Comparison of ENCODE assay signal across 16 cellular contexts in the genomic region with DNA sequence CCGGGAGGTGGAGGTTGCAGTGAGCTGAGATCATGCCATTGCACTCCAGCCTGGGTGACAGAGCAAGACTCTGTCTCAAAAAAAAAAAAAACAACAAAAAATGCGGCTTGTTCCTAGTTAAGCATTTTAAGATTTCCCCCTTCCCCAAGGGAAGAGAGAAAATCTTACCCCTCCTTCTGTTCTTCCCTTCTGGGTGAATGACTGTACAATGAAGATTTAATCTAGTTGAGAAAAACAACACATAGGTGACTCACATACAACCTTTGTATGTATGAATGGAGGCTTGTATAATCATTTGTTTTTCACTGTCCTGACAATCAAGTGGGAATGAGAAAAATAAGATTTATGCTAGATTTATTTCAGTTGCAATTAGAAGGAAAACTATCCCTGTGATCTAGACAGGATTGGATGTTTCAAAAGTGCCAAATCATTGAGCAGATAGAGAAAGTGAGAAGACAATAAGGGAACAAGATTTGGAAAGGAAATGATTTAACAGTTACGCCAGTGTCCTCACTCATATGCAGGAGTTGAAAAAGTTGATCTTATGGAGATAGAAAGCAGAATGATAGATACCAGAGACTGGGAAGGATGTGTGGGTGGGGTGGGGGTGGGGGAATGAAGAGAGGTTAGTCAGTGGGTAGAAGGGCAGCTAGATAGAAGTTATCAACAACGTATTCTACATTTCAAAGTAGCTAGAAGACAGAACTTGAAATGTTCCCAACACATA. TPM values are rescaled to one million over a fixed set of nuclear protein-coding genes. Genes with fewer than 3 reads are reported as not detected.
A peak's percentile ranks its signal among the peaks of the same experiment; 100 is the strongest.
DNase-seq lines count a peak whose midpoint lies in the region; ATAC-seq, FAIRE-seq and TF ChIP-seq lines count a peak whose summit lies in the region.
"Had no signal": no experiment of that assay in that cellular context is flagged by ENCODE, and none has a peak within 500 bp of the region (broad histone marks: within the 10 kb centered on the region; RNA-seq: fewer than 3 reads in every experiment).

No MANE protein-coding gene starts in this region.

- H3K79me1 ChIP-seq in H1 (ENCODE audit: low read depth, low read length), result no peaks in the 10 kb centered on the region

- TF ChIP-seq POLR2A in H54 (IDR thresholded peaks at IDR 0.05; ENCODE audit: low read depth, low read length), result no peak
- no peak for TF ChIP-seq POLR2A in H1 (IDR thresholded peaks at IDR 0.05; ENCODE audit: control extremely low read depth in 1 of 2, low read depth in 2 of 2, low read length in 2 of 2)
- TF ChIP-seq POLR2A in vagina (IDR thresholded peaks at IDR 0.05), result no peak

- H3K79me2 ChIP-seq in PC-3 (ENCODE audit: low read length), result no peaks in the 10 kb centered on the region
- no peaks in the 10 kb centered on the region for H3K79me2 ChIP-seq in H1 (ENCODE audit: control insufficient read depth in 1 of 2, insufficient read depth in 2 of 2, low read length in 2 of 2)

- H3K27ac ChIP-seq in PC-3 (ENCODE audit: low read length) (no peak overlapping the region), H1 (ENCODE audit: low read depth, low read length) (no peak overlapping the region), vagina (no peak overlapping the region)

- H3K4ac ChIP-seq in H1 (replicated peaks; ENCODE audit: insufficient read length, low read depth, low read length), result no peak overlapping the region

- H3K56ac ChIP-seq in H1 (replicated peaks; ENCODE audit: insufficient read length, low read depth, low read length), result no peak overlapping the region

- no peak for TF ChIP-seq RAD21 in H1 (IDR thresholded peaks at IDR 0.05 in 1 of 2, conservative IDR thresholded peaks at IDR 0.05 in 1 of 2; ENCODE audit: low read depth in 2 of 2, low read length in 2 of 2)

- no peak overlapping the region for H4K91ac ChIP-seq in H1 (replicated peaks; ENCODE audit: insufficient read length, low read length)

- no peak overlapping the region for H2BK120ac ChIP-seq in H1 (replicated peaks; ENCODE audit: low read depth, low read length)

- H3F3A ChIP-seq in PC-3 (ENCODE audit: low read length, unreplicated experiment), result no peaks in the 10 kb centered on the region

- TF ChIP-seq CTCF in PC-3 (conservative IDR thresholded peaks at IDR 0.05; ENCODE audit: low read depth, low read length) (no peak), H1 (IDR thresholded peaks at IDR 0.05; ENCODE audit: control extremely low read depth in 1 of 3, insufficient read depth in 1 of 3, low read depth in 1 of 3, low read length in 3 of 3) (no peak), vagina (IDR thresholded peaks at IDR 0.05) (no peak)

- H2AK5ac ChIP-seq in H1 (ENCODE audit: low read depth, low read length), result no peak overlapping the region

- FAIRE-seq in H54 (lab: Jason Lieb, UNC) (peak; percentile 57), H1 (lab: Jason Lieb, UNC) (no peak), urothelium cell line (lab: Jason Lieb, UNC) (no peak)
- FAIRE-seq: RCC 7860 had no signal

- no peak; the same call in 1 of the 2 replicates for ATAC-seq in PC-3

- H2BK5ac ChIP-seq in H1 (ENCODE audit: low read depth, low read length), result no peak overlapping the region

- no peak overlapping the region for H2AFZ ChIP-seq in PC-3 (ENCODE audit: low read length)
- H2AFZ ChIP-seq in H1 (ENCODE audit: low read length), result 0 out of 2 replicates have a peak overlapping the region, but pooled peaks have one; percentile 51

- no peak overlapping the region for H2BK12ac ChIP-seq in H1 (ENCODE audit: low read depth, low read length)

- peak overlapping the region; percentile 13; the same call in 1 of the 2 replicates for H3K4me2 ChIP-seq in PC-3 (ENCODE audit: low read length)
- H3K4me2 ChIP-seq in H1 (ENCODE audit: insufficient read depth in 1 of 2, low read depth in 2 of 2, low read length in 2 of 2), result no peak overlapping the region

- no peak for DNase-seq in H54 (ENCODE audit: insufficient read length, low spot score)
- DNase-seq in PC-3, result peak; percentile 50
- DNase-seq in H1 (ENCODE audit: low read depth in 1 of 2, low spot score in 2 of 2), result no peak
- DNase-seq in urothelium cell line (ENCODE audit: low spot score), result peak; percentile 10
- no peak for DNase-seq in SW480 (ENCODE audit: low spot score)
- no peak for DNase-seq in vagina (ENCODE audit: extremely low spot score in 2 of 2)
- DNase-seq in NCI-H1048 (lab: John Stamatoyannopoulos, UW), result no peak
- DNase-seq: DMS153, H7, NCI-H146, NCI-H2227 treated with DMSO at 0.1 percent for 48 hours, NCI-H69, SIG-M5 had no signal

- H3K27me3 ChIP-seq in PC-3 (ENCODE audit: low read length) (no peaks in the 10 kb centered on the region), H1 (replicated peaks in 1 of 4; ENCODE audit: control insufficient read depth in 3 of 4, extremely low read depth in 1 of 4, insufficient read depth in 3 of 4, low read length in 3 of 4) (no peaks in the 10 kb centered on the region), vagina (no peaks in the 10 kb centered on the region)

- WGBS in H1 (ENCODE audit: extremely low coverage in 1 of 2, insufficient coverage in 1 of 2, insufficient read length in 1 of 2, insufficient replicate concordance in 2 of 2, low coverage in 1 of 2, low lambda C conversion rate in 2 of 2, missing lambda C conversion rate in 1 of 2), 2 experiments, result 77% methylated on average over 4 of the region's 4 CpGs; no CpG with 5 or more reads in 1 of the 2 experiments

- H3K36me3 ChIP-seq in PC-3 (ENCODE audit: low read depth, low read length) (no peaks in the 10 kb centered on the region), H1 (ENCODE audit: control insufficient read depth in 2 of 4, insufficient read depth in 4 of 4, low read length in 3 of 4) (no peaks in the 10 kb centered on the region), vagina (no peaks in the 10 kb centered on the region)

- POLR2A ChIA-PET in PC-3 (lab: Charles Lee; ENCODE audit: unreplicated experiment), result no interaction called here
- POLR2A ChIA-PET in H1 (lab: Charles Lee; ENCODE audit: partially characterized antibody), result no interaction called here

- CTCF ChIA-PET in PC-3 (lab: Charles Lee) (no interaction called here), H1 (lab: Charles Lee; ENCODE audit: partially characterized antibody) (no interaction called here)

- intact Hi-C loops in PC-3 (cut with micrococcal nuclease), result no loop called here
- intact Hi-C loops in vagina (cut with DNase I), result no loop called here

- no peak overlapping the region for H3K14ac ChIP-seq in H1 (ENCODE audit: insufficient read length)

- H3K4me1 ChIP-seq in PC-3 (ENCODE audit: insufficient read depth, low read length) (0 out of 2 replicates have a peak, but pooled peaks cover 3% of the 10 kb centered on the region), H1 (replicated peaks in 1 of 4; ENCODE audit: control insufficient read depth in 3 of 4, insufficient read depth in 4 of 4, low read length in 3 of 4) (no peaks in the 10 kb centered on the region), vagina (no peaks in the 10 kb centered on the region)

- H3K9ac ChIP-seq in PC-3 (ENCODE audit: low read length), result no peak overlapping the region
- H3K9ac ChIP-seq in H1 (replicated peaks in 1 of 4; ENCODE audit: extremely low read depth in 1 of 4, low read depth in 3 of 4, low read length in 3 of 4), result no peak overlapping the region

- TF ChIP-seq EP300 in H1 (IDR thresholded peaks at IDR 0.05; ENCODE audit: borderline replicate concordance in 1 of 2, low read depth in 2 of 2, low read length in 2 of 2), result no peak

- H4K5ac ChIP-seq in H1 (ENCODE audit: insufficient read length, low read depth, low read length), result no peak overlapping the region

- no TSS peak for BruUV-seq in PC-3 (replicated peaks; lab: Mats Ljungman, UMichigan)

- no peaks in the 10 kb centered on the region for H3K9me3 ChIP-seq in PC-3 (ENCODE audit: low read length)
- 0 out of 4 replicates have a peak, but pooled peaks cover 0 to 4% of the 10 kb centered on the region in 2 experiments for H3K9me3 ChIP-seq in H1 (ENCODE audit: insufficient read depth in 2 of 2, low read depth in 1 of 2, low read length in 1 of 2)
- no peaks in the 10 kb centered on the region for H3K9me3 ChIP-seq in vagina

- H2BK15ac ChIP-seq in H1 (ENCODE audit: low read length), result no peak overlapping the region

- H3K23me2 ChIP-seq in H1 (ENCODE audit: low read depth, low read length), result no peaks in the 10 kb centered on the region

- H3K18ac ChIP-seq in H1 (ENCODE audit: extremely low read depth, low read length), result no peak overlapping the region

- H2BK20ac ChIP-seq in H1 (ENCODE audit: low read length), result no peak overlapping the region

- no peak overlapping the region for H3K23ac ChIP-seq in H1 (ENCODE audit: insufficient read length)

- H3K9me2 ChIP-seq in PC-3 (replicated peaks; ENCODE audit: low read length), result no peaks in the 10 kb centered on the region

- H4K20me1 ChIP-seq in PC-3 (ENCODE audit: low read length), result no peaks in the 10 kb centered on the region
- no peaks in the 10 kb centered on the region for H4K20me1 ChIP-seq in H1 (replicated peaks in 1 of 2; ENCODE audit: control insufficient read depth in 1 of 2, insufficient read depth in 2 of 2, low read length in 2 of 2)

- no peak overlapping the region for H3K4me3 ChIP-seq in PC-3 (ENCODE audit: low read length)
- H3K4me3 ChIP-seq in H1 (ENCODE audit: extremely low read depth in 1 of 4, insufficient read depth in 2 of 4, low read depth in 3 of 4, low read length in 4 of 4), result no peak overlapping the region
- H3K4me3 ChIP-seq in vagina, result no peak overlapping the region

- no peak overlapping the region for H4K8ac ChIP-seq in H1 (ENCODE audit: extremely low read depth, insufficient read depth, low read length)

TF ChIP-seq in H1, 55 proteins besides CTCF, POLR2A, EP300 and RAD21 (continues in another document):
- no peak for TF ChIP-seq TEAD4 (IDR thresholded peaks at IDR 0.05; ENCODE audit: low read depth, low read length)
- no peak for TF ChIP-seq RNF2 (IDR thresholded peaks at IDR 0.05; ENCODE audit: borderline replicate concordance, low read depth, low read length, missing control alignments, poor library complexity, severe bottlenecking)
- TF ChIP-seq KDM1A (IDR thresholded peaks at IDR 0.05; ENCODE audit: borderline replicate concordance, low read length), result no peak
- no peak for TF ChIP-seq ASH2L (IDR thresholded peaks at IDR 0.05; ENCODE audit: low read length)
- no peak for TF ChIP-seq YY1 (IDR thresholded peaks at IDR 0.05; ENCODE audit: low read depth, low read length)
- TF ChIP-seq MAFK (IDR thresholded peaks at IDR 0.05; ENCODE audit: low read depth, low read length), result no peak
- TF ChIP-seq SIX5 (IDR thresholded peaks at IDR 0.05; ENCODE audit: low read depth, low read length), result no peak

RNA-seq across cellular contexts. Expression of a gene that starts 16.7 kb away (rescaled TPM):
- not detected in 2 replicates for total RNA-seq in PC-3 (2014; rRNA removed)
- 3.0 TPM in 2 replicates for total RNA-seq in H1 (2021; fragmentation: NEBNext Ultra II Directional; extraction: Animal tissue kit (Norgen Biotek cat#: 25700))
- polyA plus RNA-seq in H1 (2011; rRNA removed), result 0.17 and 0.35 TPM in 2 replicates
- polyA plus RNA-seq in H1 (2011; cell fraction: cytosol; rRNA removed), result 0.43 TPM
- polyA plus RNA-seq in H1 (2011; cell fraction: nucleus; rRNA removed), result 0.48 TPM
- 0.42 to 0.69 TPM (median 0.46 TPM) in 4 replicates for polyA plus RNA-seq in H1 (2012, experiment 1 of 2)
- polyA plus RNA-seq in H1 (2012, experiment 2 of 2), result not detected
- polyA plus RNA-seq in H1 (2013, experiment 1 of 2), result 2.0 TPM
- polyA plus RNA-seq in H1 (2013, experiment 2 of 2), result 1.8 TPM
- polyA minus RNA-seq in H1 (2011; rRNA and poly(A)+ RNA removed), result 0.95 and 1.5 TPM in 2 replicates
- 1.1 TPM for polyA minus RNA-seq in H1 (2011; cell fraction: cytosol; rRNA and poly(A)+ RNA removed)
- 1.5 TPM for polyA minus RNA-seq in H1 (2011; cell fraction: nucleus; rRNA and poly(A)+ RNA removed)
- total RNA-seq in vagina, result not detected
- polyA plus RNA-seq: BJ, IgD-negative memory B cell had no signal

Comparison
In these comparisons a context has a peak if more than half of its experiments do, and no peak if none do; other contexts are left out.
1. DNase-seq: peak in PC-3 (single experiment) and urothelium cell line (single experiment); none in H54 (single experiment), H1 (0 of 2), SW480 (single experiment), vagina (0 of 2) and NCI-H1048 (single experiment).